Comparison of ENCODE assay signal across 39 cellular contexts in genomic region chr5:14028188-14028587, GRCh38.
"Had no signal": no experiment of that assay in that cellular context is flagged by ENCODE, and none has a peak within 500 bp of the region (broad histone marks: within the 10 kb centered on the region; RNA-seq: fewer than 3 reads in every experiment).

No MANE protein-coding gene starts in this region.

- H3K9me3 ChIP-seq: adrenal gland, body of pancreas, breast epithelium had no signal

- H3K9me3 Mint-ChIP-seq: activated naive CD4-positive, alpha-beta T cell treated with anti-CD3 and anti-CD28 coated beads for 36 hours; activated naive CD4-positive, alpha-beta T cell treated with anti-CD3 and anti-CD28 coated beads, Interleukin-2, amount 10 ng/mL, durations not matched to agents 7 days and 5 days; activated naive CD8-positive, alpha-beta T cell treated with anti-CD3 and anti-CD28 coated beads, Interleukin-2, amount 10 ng/mL, durations not matched to agents 7 days and 5 days; activated naive CD8-positive, alpha-beta T cell treated with anti-CD3 and anti-CD28 coated beads, Interleukin-2, amount 50 U/mL, for 24 hours; activated T-cell treated with anti-CD3 and anti-CD28 coated beads, Interleukin-2, amount 50 U/mL, for 24 hours; activated T-helper 1 cell treated with anti-CD3 and anti-CD28 coated beads, Interleukin-12 subunit alpha, Interleukin-12 subunit beta, Interleukin-2, Interleukin-4 antibody, amounts not matched to agents 30 ng/mL and 10 ng/mL and 1 ng/mL, durations not matched to agents 14 hours and 24 hours and 36 hours; activated T-helper 2 cell treated with anti-CD3 and anti-CD28 coated beads, Interferon-gamma antibody, Interleukin-2, Interleukin-4, amounts not matched to agents 10 μg/mL and 5 μg/mL and 100 μg/mL, durations not matched to agents 14 hours and 24 hours and 36 hours; central memory CD8-positive, alpha-beta T cell had no signal

- H3K27ac ChIP-seq: adrenal gland, body of pancreas, brain microvascular endothelial cell, breast epithelium, cardiac muscle cell had no signal

- H3K27ac Mint-ChIP-seq: activated naive CD4-positive, alpha-beta T cell treated with anti-CD3 and anti-CD28 coated beads for 36 hours; activated naive CD4-positive, alpha-beta T cell treated with anti-CD3 and anti-CD28 coated beads, Interleukin-2, amount 10 ng/mL, durations not matched to agents 7 days and 5 days; activated naive CD4-positive, alpha-beta T cell treated with anti-CD3 and anti-CD28 coated beads, Interleukin-2, amount 50 U/mL, for 24 hours; activated naive CD4-positive, alpha-beta T cell treated with anti-CD3 and anti-CD28 coated beads, Interleukin-2, amount 50 U/mL, for 72 hours; activated naive CD8-positive, alpha-beta T cell; activated naive CD8-positive, alpha-beta T cell treated with anti-CD3 and anti-CD28 coated beads for 36 hours; activated naive CD8-positive, alpha-beta T cell treated with anti-CD3 and anti-CD28 coated beads, Interleukin-2, amount 10 ng/mL, durations not matched to agents 7 days and 5 days; activated naive CD8-positive, alpha-beta T cell treated with anti-CD3 and anti-CD28 coated beads, Interleukin-2, amount 50 U/mL, for 24 hours; activated T-cell treated with anti-CD3 and anti-CD28 coated beads, Interleukin-2, amount 50 U/mL, for 24 hours; activated T-cell treated with anti-CD3 and anti-CD28 coated beads, Interleukin-2, amount 50 U/mL, for 72 hours; activated T-helper 1 cell treated with anti-CD3 and anti-CD28 coated beads, Interleukin-12 subunit alpha, Interleukin-12 subunit beta, Interleukin-2, Interleukin-4 antibody, amounts not matched to agents 30 ng/mL and 10 ng/mL and 1 ng/mL, durations not matched to agents 14 hours and 24 hours and 36 hours; activated T-helper 17 cell treated with anti-CD3 and anti-CD28 coated beads, Interleukin-2, amount 50 U/mL, for 72 hours; activated T-helper 2 cell treated with anti-CD3 and anti-CD28 coated beads, Interferon-gamma antibody, Interleukin-2, Interleukin-4, amounts not matched to agents 10 μg/mL and 5 μg/mL and 100 μg/mL, durations not matched to agents 14 hours and 24 hours and 36 hours; brain had no signal

- H3K36me3 ChIP-seq: adrenal gland, brain microvascular endothelial cell, breast epithelium, cardiac muscle cell had no signal

- H3K4me3 Mint-ChIP-seq: activated naive CD4-positive, alpha-beta T cell treated with anti-CD3 and anti-CD28 coated beads for 36 hours; activated naive CD4-positive, alpha-beta T cell treated with anti-CD3 and anti-CD28 coated beads, Interleukin-2, amount 10 ng/mL, durations not matched to agents 7 days and 5 days; activated naive CD4-positive, alpha-beta T cell treated with anti-CD3 and anti-CD28 coated beads, Interleukin-2, amount 50 U/mL, for 24 hours; activated naive CD8-positive, alpha-beta T cell; activated naive CD8-positive, alpha-beta T cell treated with anti-CD3 and anti-CD28 coated beads for 36 hours; activated naive CD8-positive, alpha-beta T cell treated with anti-CD3 and anti-CD28 coated beads, Interleukin-2, amount 10 ng/mL, durations not matched to agents 7 days and 5 days; activated naive CD8-positive, alpha-beta T cell treated with anti-CD3 and anti-CD28 coated beads, Interleukin-2, amount 50 U/mL, for 24 hours; activated T-cell treated with anti-CD3 and anti-CD28 coated beads, Interleukin-2, amount 50 U/mL, for 24 hours; activated T-cell treated with anti-CD3 and anti-CD28 coated beads, Interleukin-2, amount 50 U/mL, for 4 hours; activated T-cell treated with anti-CD3 and anti-CD28 coated beads, Interleukin-2, amount 50 U/mL, for 72 hours; activated T-helper 1 cell treated with anti-CD3 and anti-CD28 coated beads, Interleukin-12 subunit alpha, Interleukin-12 subunit beta, Interleukin-2, Interleukin-4 antibody, amounts not matched to agents 30 ng/mL and 10 ng/mL and 1 ng/mL, durations not matched to agents 14 hours and 24 hours and 36 hours; activated T-helper 17 cell treated with anti-CD3 and anti-CD28 coated beads, Interleukin-2, amount 50 U/mL, for 72 hours; brain; central memory CD8-positive, alpha-beta T cell had no signal

- H3K27me3 ChIP-seq: adrenal gland, body of pancreas, brain microvascular endothelial cell, breast epithelium, cardiac muscle cell had no signal

- H3K27me3 Mint-ChIP-seq: activated naive CD4-positive, alpha-beta T cell treated with anti-CD3 and anti-CD28 coated beads, Interleukin-2, amount 10 ng/mL, durations not matched to agents 7 days and 5 days; activated naive CD8-positive, alpha-beta T cell; brain had no signal

- DNase-seq: activated effector memory CD4-positive, alpha-beta T cell treated with anti-CD3 and anti-CD28 coated beads, Interleukin-2, amount 50 U/mL, for 16 hours; activated effector memory CD4-positive, alpha-beta T cell treated with Interleukin-2 at 50 U/mL for 16 hours; activated gamma-delta T cell; activated gamma-delta T cell treated with Interleukin-2 at 50 U/mL for 16 hours; activated naive CD4-positive, alpha-beta T cell; activated naive CD4-positive, alpha-beta T cell treated with anti-CD3 and anti-CD28 coated beads for 36 hours; activated naive CD4-positive, alpha-beta T cell treated with anti-CD3 and anti-CD28 coated beads, Interleukin-2, amount 10 ng/mL, durations not matched to agents 7 days and 5 days; activated naive CD4-positive, alpha-beta T cell treated with anti-CD3 and anti-CD28 coated beads, Interleukin-2, amount 50 U/mL, for 16 hours; activated naive CD4-positive, alpha-beta T cell treated with Interleukin-2 at 50 U/mL for 16 hours; activated naive CD8-positive, alpha-beta T cell treated with anti-CD3 and anti-CD28 coated beads for 36 hours; activated naive CD8-positive, alpha-beta T cell treated with anti-CD3 and anti-CD28 coated beads, Interleukin-2, amount 10 ng/mL, durations not matched to agents 7 days and 5 days; activated naive CD8-positive, alpha-beta T cell treated with anti-CD3 and anti-CD28 coated beads, Interleukin-2, amount 50 U/mL, for 24 hours; activated T-cell treated with anti-CD3 and anti-CD28 coated beads, Interleukin-2, amount 50 U/mL, for 1 hour; activated T-cell treated with anti-CD3 and anti-CD28 coated beads, Interleukin-2, amount 50 U/mL, for 24 hours; activated T-cell treated with anti-CD3 and anti-CD28 coated beads, Interleukin-2, amount 50 U/mL, for 4 hours; activated T-cell treated with anti-CD3 and anti-CD28 coated beads, Interleukin-2, amount 50 U/mL, for 48 hours; activated T-cell treated with anti-CD3 and anti-CD28 coated beads, Interleukin-2, amount 50 U/mL, for 72 hours; adrenal gland; amniotic stem cell; amygdala; anterior cingulate cortex; aorta; body of pancreas; brain microvascular endothelial cell; caudate nucleus; central memory CD4-positive, alpha-beta T cell; cerebellar nuclear complex had no signal

- H3K4me1 Mint-ChIP-seq: activated naive CD4-positive, alpha-beta T cell treated with anti-CD3 and anti-CD28 coated beads, Interleukin-2, amount 10 ng/mL, durations not matched to agents 7 days and 5 days; activated naive CD4-positive, alpha-beta T cell treated with anti-CD3 and anti-CD28 coated beads, Interleukin-2, amount 50 U/mL, for 24 hours; activated naive CD8-positive, alpha-beta T cell treated with anti-CD3 and anti-CD28 coated beads for 36 hours; activated naive CD8-positive, alpha-beta T cell treated with anti-CD3 and anti-CD28 coated beads, Interleukin-2, amount 10 ng/mL, durations not matched to agents 7 days and 5 days; activated naive CD8-positive, alpha-beta T cell treated with anti-CD3 and anti-CD28 coated beads, Interleukin-2, amount 50 U/mL, for 24 hours; activated T-helper 17 cell treated with anti-CD3 and anti-CD28 coated beads, Interleukin-2, amount 50 U/mL, for 72 hours; brain; central memory CD8-positive, alpha-beta T cell had no signal

- H3K4me3 ChIP-seq: adrenal gland, body of pancreas, breast epithelium, cardiac muscle cell had no signal

- ATAC-seq: activated naive CD4-positive, alpha-beta T cell treated with anti-CD3 and anti-CD28 coated beads, Interleukin-2, amount 50 U/mL, for 72 hours; activated naive CD8-positive, alpha-beta T cell treated with anti-CD3 and anti-CD28 coated beads, Interleukin-2, amount 50 U/mL, for 24 hours; activated T-cell treated with anti-CD3 and anti-CD28 coated beads, Interleukin-2, amount 50 U/mL, for 4 hours; activated T-cell treated with anti-CD3 and anti-CD28 coated beads, Interleukin-2, amount 50 U/mL, for 72 hours; activated T-helper 17 cell treated with anti-CD3 and anti-CD28 coated beads, Interleukin-2, amount 50 U/mL, for 72 hours; body of pancreas had no signal

- FAIRE-seq: astrocyte, bronchial epithelial cell had no signal

- H3K4me1 ChIP-seq: adrenal gland, breast epithelium had no signal

- H3K36me3 Mint-ChIP-seq: activated naive CD4-positive, alpha-beta T cell treated with anti-CD3 and anti-CD28 coated beads, Interleukin-2, amount 10 ng/mL, durations not matched to agents 7 days and 5 days; activated naive CD4-positive, alpha-beta T cell treated with anti-CD3 and anti-CD28 coated beads, Interleukin-2, amount 50 U/mL, for 24 hours; activated naive CD8-positive, alpha-beta T cell; activated naive CD8-positive, alpha-beta T cell treated with anti-CD3 and anti-CD28 coated beads for 36 hours; activated naive CD8-positive, alpha-beta T cell treated with anti-CD3 and anti-CD28 coated beads, Interleukin-2, amount 10 ng/mL, durations not matched to agents 7 days and 5 days; brain had no signal
